ENCODE assay signal across 21 cellular contexts in genomic region chr3:81311321-81311720, GRCh38.
DNase-seq lines count a peak whose midpoint lies in the region; ATAC-seq, FAIRE-seq and TF ChIP-seq lines count a peak whose summit lies in the region.
"Had no signal": no experiment of that assay in that cellular context is flagged by ENCODE, and none has a peak within 500 bp of the region (broad histone marks: within the 10 kb centered on the region; RNA-seq: fewer than 3 reads in every experiment).

No MANE protein-coding gene starts in this region.

- H3K27me3 Mint-ChIP-seq in glutamatergic neuron (ENCODE audit: unreplicated experiment), result no peaks in the 10 kb centered on the region
- H3K27me3 Mint-ChIP-seq: CD4-positive, alpha-beta T cell; CD8-positive, alpha-beta memory T cell had no signal

- no peak for ATAC-seq in GM18502 (IDR thresholded peaks at IDR 0.05; ENCODE audit: poor library complexity, unreplicated experiment)
- no peak for ATAC-seq in HG02884 (IDR thresholded peaks at IDR 0.05; ENCODE audit: unreplicated experiment)

- H3K4me3 Mint-ChIP-seq in glutamatergic neuron (ENCODE audit: unreplicated experiment), result no peak overlapping the region
- H3K4me3 Mint-ChIP-seq: CD14-positive monocyte; CD4-positive, alpha-beta T cell; CD8-positive, alpha-beta memory T cell had no signal

- TF ChIP-seq CTCF in D721Med (IDR thresholded peaks at IDR 0.05; ENCODE audit: insufficient read depth, missing control alignments) (no peak), glutamatergic neuron (IDR thresholded peaks at IDR 0.05; ENCODE audit: partially characterized antibody, unreplicated experiment) (no peak)

- H3K27ac Mint-ChIP-seq in glutamatergic neuron (ENCODE audit: unreplicated experiment), result no peak overlapping the region
- H3K27ac Mint-ChIP-seq: CD14-positive monocyte; CD4-positive, alpha-beta T cell; CD8-positive, alpha-beta memory T cell had no signal

- peak; percentile 32 for FAIRE-seq in D721Med (lab: Jason Lieb, UNC)
- FAIRE-seq: A204.1, G401.6, GM12892, GM19239, H1 had no signal

- no peaks in the 10 kb centered on the region for H3K36me3 Mint-ChIP-seq in glutamatergic neuron (ENCODE audit: unreplicated experiment)
- H3K36me3 Mint-ChIP-seq: CD14-positive monocyte; CD8-positive, alpha-beta memory T cell had no signal

- DNase-seq in NCI-H524 (lab: John Stamatoyannopoulos, UW), result peak; percentile 6 to 45
- no peak for DNase-seq in NCI-H524 treated with DMSO at 0.1 percent for 48 hours (lab: John Stamatoyannopoulos, UW)
- DNase-seq in D721Med (ENCODE audit: insufficient read length, low spot score), result no peak
- DNase-seq in NCI-H82 treated with DMSO at 0.1 percent for 48 hours (lab: John Stamatoyannopoulos, UW; ENCODE audit: unreplicated experiment), result peak; percentile 68
- no peak for DNase-seq in glutamatergic neuron
- DNase-seq: BE2C; CD4-positive, alpha-beta T cell; CD8-positive, alpha-beta memory T cell; DMS153; DND-41; GM23248; H7; HCEC 1CT had no signal

- no peaks in the 10 kb centered on the region for H3K4me1 Mint-ChIP-seq in glutamatergic neuron (ENCODE audit: low read depth, unreplicated experiment)
- H3K4me1 Mint-ChIP-seq: CD14-positive monocyte; CD8-positive, alpha-beta memory T cell had no signal

- no peaks in the 10 kb centered on the region for H3K9me3 Mint-ChIP-seq in glutamatergic neuron (ENCODE audit: unreplicated experiment)

Comparison
In these comparisons a context has a peak if more than half of its experiments do, and no peak if none do; other contexts are left out.
1. DNase-seq: peak in NCI-H524 (2 of 2) and NCI-H82 treated with DMSO at 0.1 percent for 48 hours (single experiment); none in NCI-H524 treated with DMSO at 0.1 percent for 48 hours (single experiment), D721Med (single experiment) and glutamatergic neuron (single experiment).